ENCODE assay signal across 8 cellular contexts in the genomic region with DNA sequence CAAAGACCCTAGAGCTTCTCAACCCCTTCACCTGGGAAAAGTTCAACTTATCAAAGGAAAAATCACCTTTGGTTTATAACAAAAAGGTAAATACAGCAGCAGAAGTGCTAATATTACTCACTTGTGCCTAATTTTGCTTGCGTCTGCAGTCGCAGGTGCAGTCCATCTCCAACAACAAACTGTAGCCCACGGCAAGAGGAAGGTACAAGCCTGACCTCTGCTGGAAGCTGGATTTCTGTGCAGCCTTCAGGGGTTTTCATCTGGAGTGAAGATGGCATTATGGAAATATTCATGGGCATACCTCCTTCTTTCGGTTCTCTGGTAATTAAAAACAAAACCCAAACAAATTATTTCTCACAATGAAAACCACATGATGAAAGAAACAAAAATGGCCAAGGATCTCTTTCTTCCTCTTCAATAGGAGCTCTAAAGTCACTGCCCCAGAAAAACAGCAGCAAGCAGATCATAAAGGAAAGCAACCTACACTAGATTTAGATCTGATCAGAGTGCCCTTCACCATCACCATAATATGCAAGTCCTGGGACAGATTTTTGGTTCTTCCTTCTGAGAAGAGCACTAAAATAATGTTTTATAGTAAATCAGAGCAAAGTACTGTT. TPM values are rescaled to one million over a fixed set of nuclear protein-coding genes. Genes with fewer than 3 reads are reported as not detected.
DNase-seq lines count a peak whose midpoint lies in the region; ATAC-seq and TF ChIP-seq lines count a peak whose summit lies in the region.

No MANE protein-coding gene starts in this region.

- H3K9me3 Mint-ChIP-seq in CD14-positive monocyte: no peaks in the 10 kb centered on the region

- in situ Hi-C loops in GM13977 (cut with MboI; ENCODE audit: low pct_unique_long_range_greater_than_20kb, low sequenced_read_pairs, unreplicated experiment): loop anchor here (10.0 to 25.0 kb wide), 2 partner anchors 454 to 803 kb away; partner anchors contain the start of gene PRSS35

- peaks cover 2% of the 10 kb centered on the region for H3K4me1 ChIP-seq in psoas muscle

- ATAC-seq in HG02642 (IDR thresholded peaks at IDR 0.05; ENCODE audit: poor library complexity, unreplicated experiment) (peak; percentile 91), psoas muscle (peak in 2 of 4 donors; percentile 53 to 69)

- TF ChIP-seq POLR2A in NB4 (IDR thresholded peaks at IDR 0.05; ENCODE audit: extremely low read depth, insufficient read length) (no peak), lower leg skin (IDR thresholded peaks at IDR 0.05) (no peak)

- H3K4me3 Mint-ChIP-seq in CD14-positive monocyte: no peak overlapping the region

- TF ChIP-seq CTCF in CD14-positive monocyte (IDR thresholded peaks at IDR 0.05) (peak; percentile 59), GM13977 (IDR thresholded peaks at IDR 0.05; ENCODE audit: extremely low read depth, insufficient read depth, missing control alignments) (peak; percentile 74), NB4 (IDR thresholded peaks at IDR 0.05; ENCODE audit: low read depth, low read length) (peak; percentile 82), VCaP (conservative IDR thresholded peaks at IDR 0.05) (peak; percentile 91), psoas muscle (IDR thresholded peaks at IDR 0.05) (peak; percentile 54), lower leg skin (IDR thresholded peaks at IDR 0.05) (no peak)

- peaks cover 0 to 2% (median 0%) of the 10 kb centered on the region in 3 donors for H3K27me3 Mint-ChIP-seq in CD14-positive monocyte (ENCODE audit: low read depth in 3 of 3)

- DNase-seq in CD14-positive monocyte (ENCODE audit: low spot score): no peak
- DNase-seq in GM13977 (ENCODE audit: low spot score): peak; percentile 22
- DNase-seq in NB4 (ENCODE audit: low read depth): peak; percentile 63
- DNase-seq in glomerular visceral epithelial cell (ENCODE audit: extremely low spot score): peak; percentile 69
- no peak for DNase-seq in psoas muscle
- no peak for DNase-seq in lower leg skin (ENCODE audit: low spot score in 2 of 2)

- H3K27ac Mint-ChIP-seq in CD14-positive monocyte: no peak overlapping the region

- H3K27ac ChIP-seq in VCaP: no peak overlapping the region
- no peak overlapping the region for H3K27ac ChIP-seq in psoas muscle

- no peak overlapping the region for H3K4me3 ChIP-seq in NB4 (ENCODE audit: low read depth, low read length)
- no peak overlapping the region for H3K4me3 ChIP-seq in psoas muscle
- H3K4me3 ChIP-seq in lower leg skin (ENCODE audit: low read depth, poor library complexity, severe bottlenecking): no peak overlapping the region

- intact Hi-C loops in CD14-positive monocyte (cut with micrococcal nuclease): loop anchor here (5.0 kb wide), 1 partner anchor 806 kb away; no protein-coding TSS in a partner anchor
- intact Hi-C loops in psoas muscle (cut with DNase I): loop anchor here (5.0 kb wide), 1 partner anchor 806 kb away; no protein-coding TSS in a partner anchor
- intact Hi-C loops in lower leg skin (cut with DNase I; ENCODE audit: low total_unique reads): loop anchor here (5.0 kb wide), 1 partner anchor 786 kb away; no protein-coding TSS in a partner anchor

- peaks cover 2% of the 10 kb centered on the region for H3K4me1 Mint-ChIP-seq in CD14-positive monocyte

- H3K36me3 Mint-ChIP-seq in CD14-positive monocyte: peaks cover 7 to 12% of the 10 kb centered on the region in 2 donors

- WGBS in psoas muscle, 3 donors: 30 to 49% (median 46%) methylated on average over 4 of the region's 4 CpGs
- 32 to 36% methylated on average over 4 of the region's 4 CpGs for WGBS in lower leg skin, 2 donors

- peaks cover 0 to 38% of the 10 kb centered on the region in 2 donors for H3K36me3 ChIP-seq in psoas muscle (ENCODE audit: insufficient read depth in 1 of 2, low read depth in 1 of 2)

- H3K27me3 ChIP-seq in psoas muscle (ENCODE audit: insufficient read depth in 3 of 3, low read length in 2 of 3): no peaks in the 10 kb centered on the region

- H3K9me3 ChIP-seq in psoas muscle: no peaks in the 10 kb centered on the region

RNA-seq across cellular contexts. Expression of gene UBE3D, which starts 7.8 kb away (rescaled TPM):
- polyA plus RNA-seq in CD14-positive monocyte (1 to 10 TPM; 1.1 to 1.7 TPM), psoas muscle (1 to 10 TPM; 1.9 to 3.8 (median 3.1) TPM)
- total RNA-seq in psoas muscle (1 to 10 TPM; 2.0 to 3.0 (median 2.1) TPM), lower leg skin (1 to 10 TPM; 5.1 to 5.8 (median 5.2) TPM)

RNA-seq across cellular contexts. Expression of gene DOP1A, which starts 9.7 kb away (rescaled TPM):
- polyA plus RNA-seq in CD14-positive monocyte (1 to 10 TPM; 2.1 to 2.5 TPM), psoas muscle (1 to 10 TPM; 2.1 to 7.5 (median 3.2) TPM)
- total RNA-seq in psoas muscle (10 to 100 TPM; 12.7 to 14.0 (median 13.8) TPM), lower leg skin (10 to 100 TPM; 32.6 to 75.8 (median 49.3) TPM)

Comparison
In these comparisons a context has a peak if more than half of its experiments do, and no peak if none do; other contexts are left out.
1. DNase-seq: peak in GM13977 (single experiment), NB4 (single experiment) and glomerular visceral epithelial cell (single experiment); none in CD14-positive monocyte (single experiment), psoas muscle (0 of 2) and lower leg skin (0 of 2).
2. CTCF ChIP-seq: peak in CD14-positive monocyte (single experiment), GM13977 (single experiment), NB4 (single experiment), VCaP (single experiment) and psoas muscle (single experiment); none in lower leg skin (0 of 3).